Comparison of ENCODE assay signal across 12 cellular contexts in genomic region chr20:50312682-50313187, GRCh38.
DNase-seq lines count a peak whose midpoint lies in the region; ATAC-seq, FAIRE-seq and TF ChIP-seq lines count a peak whose summit lies in the region.
"Had no signal": no experiment of that assay in that cellular context is flagged by ENCODE, and none has a peak within 500 bp of the region (broad histone marks: within the 10 kb centered on the region; RNA-seq: fewer than 3 reads in every experiment).

No MANE protein-coding gene starts in this region.

- H3K9me2 ChIP-seq in SK-N-SH, result no peaks in the 10 kb centered on the region

- H3K4me3 Mint-ChIP-seq in T-helper 2 cell treated with Interferon-gamma antibody and Interleukin-4, amounts not matched to agents 5 μg/mL and 100 μg/mL, for 36 hours, result no peak overlapping the region
- H3K4me3 Mint-ChIP-seq: CD4-positive, CD25-positive, alpha-beta regulatory T cell had no signal

- H3F3A ChIP-seq in SK-N-SH (replicated peaks; ENCODE audit: insufficient read depth), result peaks cover 16% of the 10 kb centered on the region

- H3K9me3 ChIP-seq in SK-N-SH (no peaks in the 10 kb centered on the region), pancreas (no peaks in the 10 kb centered on the region)

- peak; percentile 57 to 82 (median 69) for ATAC-seq in pancreas
- no peak for ATAC-seq in HG03442 (IDR thresholded peaks at IDR 0.05; ENCODE audit: unreplicated experiment)

- H3K27me3 Mint-ChIP-seq in T-helper 2 cell treated with Interferon-gamma antibody and Interleukin-4, amounts not matched to agents 5 μg/mL and 100 μg/mL, for 36 hours (ENCODE audit: low read depth), result peaks cover 16% of the 10 kb centered on the region

- no peaks in the 10 kb centered on the region for H3K4me1 Mint-ChIP-seq in T-helper 2 cell treated with Interferon-gamma antibody and Interleukin-4, amounts not matched to agents 5 μg/mL and 100 μg/mL, for 36 hours (ENCODE audit: low read depth)
- H3K4me1 Mint-ChIP-seq: CD4-positive, CD25-positive, alpha-beta regulatory T cell had no signal

- DNase-seq in AG09319 (ENCODE audit: extremely low read depth, low read depth) (peak; percentile 63), SK-N-SH (no peak), foreskin fibroblast (peak; percentile 75 to 81), pancreas (peak in 5 of 6 donors; percentile 72 to 84 (median 80)), 8988T (no peak)
- DNase-seq in activated CD8-positive, alpha-beta memory T cell treated with anti-CD3 and anti-CD28 coated beads, Interleukin-2, amount 50 U/mL, for 4 hours, result no peak
- no peak for DNase-seq in T-helper 2 cell treated with Interferon-gamma antibody and Interleukin-4, amounts not matched to agents 5 μg/mL and 100 μg/mL, for 36 hours (ENCODE audit: low spot score)
- DNase-seq: activated T-cell treated with anti-CD3 and anti-CD28 coated beads for 4 hours; CD4-positive, CD25-positive, alpha-beta regulatory T cell; NCI-H1436 treated with DMSO at 0.1 percent for 48 hours; SW 1271 had no signal

- H3K4me3 ChIP-seq in SK-N-SH (ENCODE audit: low read depth in 2 of 2, low read length in 1 of 2), result no peak overlapping the region
- no peak overlapping the region for H3K4me3 ChIP-seq in foreskin fibroblast (ENCODE audit: low read depth in 1 of 2, low read length in 2 of 2)
- no peak overlapping the region for H3K4me3 ChIP-seq in pancreas

- TF ChIP-seq RAD21 in SK-N-SH (IDR thresholded peaks at IDR 0.05; ENCODE audit: low read length), result no peak

- H4K20me1 ChIP-seq in SK-N-SH (ENCODE audit: insufficient read depth), result no peaks in the 10 kb centered on the region

- H3K9ac ChIP-seq in SK-N-SH, result no peak overlapping the region; the same call in 1 of the 2 replicates

- no peaks in the 10 kb centered on the region for H3K9me3 Mint-ChIP-seq in T-helper 2 cell treated with Interferon-gamma antibody and Interleukin-4, amounts not matched to agents 5 μg/mL and 100 μg/mL, for 36 hours

- H3K36me3 Mint-ChIP-seq in T-helper 2 cell treated with Interferon-gamma antibody and Interleukin-4, amounts not matched to agents 5 μg/mL and 100 μg/mL, for 36 hours (ENCODE audit: low read depth), result no peaks in the 10 kb centered on the region
- H3K36me3 Mint-ChIP-seq: CD4-positive, CD25-positive, alpha-beta regulatory T cell had no signal

- CTCF ChIA-PET in SK-N-SH (lab: Yijun Ruan, JAX), result interaction anchor here (1.2 kb wide), 1 partner anchor 462 kb away, joined by 3 read pairs; no protein-coding TSS in a partner anchor

- POLR2A ChIA-PET in SK-N-SH (lab: Yijun Ruan, JAX), result no interaction called here

- H2AFZ ChIP-seq in SK-N-SH (ENCODE audit: low read depth), result no peak overlapping the region

- no peaks in the 10 kb centered on the region for H3K36me3 ChIP-seq in SK-N-SH (replicated peaks in 1 of 2; ENCODE audit: control insufficient read depth in 1 of 2, insufficient read depth in 2 of 2, low read length in 1 of 2)
- H3K36me3 ChIP-seq in pancreas, result no peaks in the 10 kb centered on the region

- no peaks in the 10 kb centered on the region for H3K79me2 ChIP-seq in SK-N-SH (ENCODE audit: insufficient read depth)

- FAIRE-seq in pancreas (lab: Jason Lieb, UNC), result no peak

- no peak for TF ChIP-seq CTCF in AG09319 (IDR thresholded peaks at IDR 0.05; ENCODE audit: low read depth, low read length)
- TF ChIP-seq CTCF in SK-N-SH (IDR thresholded peaks at IDR 0.05), result no peak
- no peak for TF ChIP-seq CTCF in foreskin fibroblast (IDR thresholded peaks at IDR 0.05; ENCODE audit: low read depth, low read length)
- TF ChIP-seq CTCF in pancreas (IDR thresholded peaks at IDR 0.05), result no peak

- H3K27ac ChIP-seq in SK-N-SH (ENCODE audit: low read depth in 2 of 2, low read length in 1 of 2) (peak overlapping the region in 1 of 2 experiments; percentile 47; a peak in 2 of 4 replicates), pancreas (peak overlapping the region; percentile 25 to 68 (median 54))

- WGBS in SK-N-SH (ENCODE audit: low lambda C conversion rate), result 46% methylated on average over 12 of the region's 12 CpGs
- 4 to 11% methylated on average over 12 of the region's 12 CpGs for WGBS in pancreas, 2 donors

- H3K4me1 ChIP-seq in SK-N-SH (ENCODE audit: control insufficient read depth in 1 of 2, insufficient read depth in 2 of 2, low read depth in 1 of 2, low read length in 1 of 2) (peaks cover 14 to 15% of the 10 kb centered on the region in 2 experiments), pancreas (peaks cover 0 to 21% (median 10%) of the 10 kb centered on the region in 3 donors)

- no peak overlapping the region for H3K27ac Mint-ChIP-seq in T-helper 2 cell treated with Interferon-gamma antibody and Interleukin-4, amounts not matched to agents 5 μg/mL and 100 μg/mL, for 36 hours
- H3K27ac Mint-ChIP-seq: CD4-positive, CD25-positive, alpha-beta regulatory T cell had no signal

- no peak for TF ChIP-seq EP300 in SK-N-SH (IDR thresholded peaks at IDR 0.05; ENCODE audit: borderline replicate concordance in 1 of 2, low read depth in 1 of 2, low read length in 1 of 2)

- 0 out of 2 replicates have a peak overlapping the region, but pooled peaks have one; percentile 20 for H3K4me2 ChIP-seq in SK-N-SH

- intact Hi-C loops in pancreas (cut with DNase I), result no loop called here

- H3K27me3 ChIP-seq in SK-N-SH (ENCODE audit: insufficient read depth) (no peaks in the 10 kb centered on the region), pancreas (no peaks in the 10 kb centered on the region)

TF ChIP-seq in SK-N-SH, 30 proteins besides CTCF, POLR2A, EP300 and RAD21:
- TF ChIP-seq ELF1 (IDR thresholded peaks at IDR 0.05) (no peak), NFIC (IDR thresholded peaks at IDR 0.05; ENCODE audit: borderline replicate concordance) (peak; percentile 39; the same call in 1 of the 2 replicates), TAF1 (IDR thresholded peaks at IDR 0.05; ENCODE audit: borderline replicate concordance, low read depth, low read length) (no peak), TEAD4 (IDR thresholded peaks at IDR 0.05; ENCODE audit: borderline replicate concordance, insufficient read depth) (0 out of 2 replicates have a peak, but pooled peaks have one; percentile 42), TCF12 (IDR thresholded peaks at IDR 0.05) (peak; percentile 12; the same call in 1 of the 2 replicates)

Comparison
In these comparisons a context has a peak if more than half of its experiments do, and no peak if none do; other contexts are left out.
1. DNase-seq: peak in AG09319 (single experiment), foreskin fibroblast (2 of 2) and pancreas (5 of 6); none in SK-N-SH (single experiment), 8988T (single experiment), activated CD8-positive, alpha-beta memory T cell treated with anti-CD3 and anti-CD28 coated beads, Interleukin-2, amount 50 U/mL, for 4 hours (single experiment) and T-helper 2 cell treated with Interferon-gamma antibody and Interleukin-4, amounts not matched to agents 5 μg/mL and 100 μg/mL, for 36 hours (single experiment).